Comparison of ENCODE assay signal across 26 cellular contexts in genomic region chrX:37662181-37662580, GRCh38.
"Had no signal": no experiment of that assay in that cellular context is flagged by ENCODE, and none has a peak within 500 bp of the region (broad histone marks: within the 10 kb centered on the region; RNA-seq: fewer than 3 reads in every experiment).

No MANE protein-coding gene starts in this region.

- H3K36me3 ChIP-seq: Peyer's patch had no signal

- H3K27me3 Mint-ChIP-seq: activated B cell treated with CpG ODN at 0.5 μM for 24 hours; activated CD4-positive, alpha-beta T cell treated with anti-CD3 and anti-CD28 coated beads, Interleukin-2, amount 10 ng/mL, durations not matched to agents 24 days and 14 days; activated CD8-positive, alpha-beta memory T cell treated with anti-CD3 and anti-CD28 coated beads, Interleukin-2, amount 10 ng/mL, durations not matched to agents 7 days and 5 days; activated naive CD4-positive, alpha-beta T cell treated with anti-CD3 and anti-CD28 coated beads, Interleukin-2, amount 50 U/mL, for 24 hours; T-helper 17 cell had no signal

- H3K4me1 Mint-ChIP-seq: activated B cell treated with CpG ODN at 0.5 μM for 24 hours; activated CD4-positive, alpha-beta T cell treated with anti-CD3 and anti-CD28 coated beads, Interleukin-2, amount 10 ng/mL, durations not matched to agents 24 days and 14 days; activated CD8-positive, alpha-beta memory T cell treated with anti-CD3 and anti-CD28 coated beads, Interleukin-2, amount 10 ng/mL, durations not matched to agents 7 days and 5 days; activated naive CD4-positive, alpha-beta T cell treated with anti-CD3 and anti-CD28 coated beads, Interleukin-2, amount 50 U/mL, for 24 hours; T-helper 17 cell had no signal

- ATAC-seq: activated CD8-positive, alpha-beta memory T cell treated with anti-CD3 and anti-CD28 coated beads, Interleukin-2, amount 10 ng/mL, durations not matched to agents 7 days and 5 days; body of pancreas; T-helper 17 cell had no signal

- H3K4me3 Mint-ChIP-seq: activated B cell treated with CpG ODN at 0.5 μM for 24 hours; activated CD4-positive, alpha-beta T cell treated with anti-CD3 and anti-CD28 coated beads, Interleukin-2, amount 10 ng/mL, durations not matched to agents 24 days and 14 days; activated CD8-positive, alpha-beta memory T cell treated with anti-CD3 and anti-CD28 coated beads, Interleukin-2, amount 10 ng/mL, durations not matched to agents 7 days and 5 days; activated naive CD4-positive, alpha-beta T cell treated with anti-CD3 and anti-CD28 coated beads, Interleukin-2, amount 50 U/mL, for 24 hours; activated T-cell treated with anti-CD3 and anti-CD28 coated beads, Interleukin-2, amount 50 U/mL, for 24 hours; activated T-helper 1 cell treated with anti-CD3 and anti-CD28 coated beads, Interleukin-12 subunit alpha, Interleukin-12 subunit beta, Interleukin-2, Interleukin-4 antibody, amounts not matched to agents 30 ng/mL and 10 ng/mL and 1 ng/mL, durations not matched to agents 14 hours and 24 hours and 36 hours; T-helper 17 cell had no signal

- H3K4me1 ChIP-seq: Peyer's patch had no signal

- DNase-seq: activated B cell treated with CpG ODN at 0.5 μM for 24 hours; activated CD4-positive, alpha-beta T cell treated with anti-CD3 and anti-CD28 coated beads for 1 hour; activated CD4-positive, alpha-beta T cell treated with anti-CD3 and anti-CD28 coated beads, Interleukin-2, amount 10 ng/mL, durations not matched to agents 24 days and 14 days; activated CD4-positive, alpha-beta T cell treated with anti-CD3 and anti-CD28 coated beads, Interleukin-2, amount 50 U/mL, for 48 hours; activated CD8-positive, alpha-beta memory T cell treated with anti-CD3 and anti-CD28 coated beads, Interleukin-2, amount 10 ng/mL, durations not matched to agents 7 days and 5 days; activated effector memory CD4-positive, alpha-beta T cell treated with Interleukin-2 at 50 U/mL for 16 hours; activated naive CD4-positive, alpha-beta T cell; activated T-cell treated with anti-CD3 and anti-CD28 coated beads, Interleukin-2, amount 50 U/mL, for 24 hours; aorta; body of pancreas; central memory CD4-positive, alpha-beta T cell; NCI-H1092 treated with DMSO at 0.1 percent for 48 hours; NCI-H1417 treated with DMSO at 0.1 percent for 48 hours; NCI-H1694; NCI-H2029; NCI-H2107; NCI-H510A treated with DMSO at 0.1 percent for 48 hours; NK-92 treated with Interleukin-12 subunit alpha and Interleukin-12 subunit beta, amount 100 ng/mL, for 24 hours; Peyer's patch; Right ventricle myocardium superior; T-helper 17 cell; T-helper 9 cell had no signal

- H3K36me3 Mint-ChIP-seq: activated CD8-positive, alpha-beta memory T cell treated with anti-CD3 and anti-CD28 coated beads, Interleukin-2, amount 10 ng/mL, durations not matched to agents 7 days and 5 days; activated naive CD4-positive, alpha-beta T cell treated with anti-CD3 and anti-CD28 coated beads, Interleukin-2, amount 50 U/mL, for 24 hours had no signal

- H3K27ac Mint-ChIP-seq: activated B cell treated with CpG ODN at 0.5 μM for 24 hours; activated CD4-positive, alpha-beta T cell treated with anti-CD3 and anti-CD28 coated beads, Interleukin-2, amount 10 ng/mL, durations not matched to agents 24 days and 14 days; activated CD8-positive, alpha-beta memory T cell treated with anti-CD3 and anti-CD28 coated beads, Interleukin-2, amount 10 ng/mL, durations not matched to agents 7 days and 5 days; activated naive CD4-positive, alpha-beta T cell treated with anti-CD3 and anti-CD28 coated beads, Interleukin-2, amount 50 U/mL, for 24 hours; activated T-cell treated with anti-CD3 and anti-CD28 coated beads, Interleukin-2, amount 50 U/mL, for 24 hours; activated T-helper 1 cell treated with anti-CD3 and anti-CD28 coated beads, Interleukin-12 subunit alpha, Interleukin-12 subunit beta, Interleukin-2, Interleukin-4 antibody, amounts not matched to agents 30 ng/mL and 10 ng/mL and 1 ng/mL, durations not matched to agents 14 hours and 24 hours and 36 hours; T-helper 17 cell had no signal

- H3K4me3 ChIP-seq: body of pancreas, Peyer's patch had no signal

- H3K27ac ChIP-seq: body of pancreas, KMS-11, Peyer's patch, RWPE1 had no signal

- H3K27me3 ChIP-seq: body of pancreas, Peyer's patch had no signal

- H3K9me3 ChIP-seq: body of pancreas, Peyer's patch had no signal

- H3K9me3 Mint-ChIP-seq: activated B cell treated with CpG ODN at 0.5 μM for 24 hours; activated CD4-positive, alpha-beta T cell treated with anti-CD3 and anti-CD28 coated beads, Interleukin-2, amount 10 ng/mL, durations not matched to agents 24 days and 14 days; activated naive CD4-positive, alpha-beta T cell treated with anti-CD3 and anti-CD28 coated beads, Interleukin-2, amount 50 U/mL, for 24 hours; activated T-cell treated with anti-CD3 and anti-CD28 coated beads, Interleukin-2, amount 50 U/mL, for 24 hours; activated T-helper 1 cell treated with anti-CD3 and anti-CD28 coated beads, Interleukin-12 subunit alpha, Interleukin-12 subunit beta, Interleukin-2, Interleukin-4 antibody, amounts not matched to agents 30 ng/mL and 10 ng/mL and 1 ng/mL, durations not matched to agents 14 hours and 24 hours and 36 hours had no signal
